21 cellular contexts compared by ENCODE assay signal in the genomic region with DNA sequence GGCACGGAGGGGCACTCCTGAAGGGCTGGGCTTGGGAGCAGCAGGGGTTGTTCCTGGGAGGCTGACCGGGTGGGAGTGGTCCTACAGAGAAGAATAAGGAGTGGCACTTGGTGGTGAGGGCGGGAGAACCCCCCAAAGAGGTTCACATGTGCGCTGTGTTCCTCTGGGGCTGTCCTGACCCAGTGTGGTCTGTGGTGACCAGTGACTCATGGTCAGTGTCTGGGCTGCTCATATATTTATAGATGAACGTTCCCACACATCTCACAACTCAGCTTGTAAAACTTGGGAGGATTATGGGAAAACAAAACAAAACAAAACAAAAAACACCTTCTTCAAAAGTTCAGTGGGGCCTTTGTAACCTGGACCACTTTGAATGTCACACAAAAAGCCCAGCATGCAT. TPM values are rescaled to one million over a fixed set of nuclear protein-coding genes. Genes with fewer than 3 reads are reported as not detected.
DNase-seq lines count a peak whose midpoint lies in the region; ATAC-seq and TF ChIP-seq lines count a peak whose summit lies in the region.
"Had no signal": no experiment of that assay in that cellular context is flagged by ENCODE, and none has a peak within 500 bp of the region (broad histone marks: within the 10 kb centered on the region; RNA-seq: fewer than 3 reads in every experiment).

No MANE protein-coding gene starts in this region.

- H3K27me3 Mint-ChIP-seq in activated naive CD8-positive, alpha-beta T cell treated with anti-CD3 and anti-CD28 coated beads, Interleukin-2, amount 10 ng/mL, durations not matched to agents 7 days and 5 days: no peaks in the 10 kb centered on the region
- H3K27me3 Mint-ChIP-seq in activated naive CD8-positive, alpha-beta T cell treated with anti-CD3 and anti-CD28 coated beads, Interleukin-2, amount 50 U/mL, for 24 hours: no peaks in the 10 kb centered on the region
- H3K27me3 Mint-ChIP-seq: activated CD4-positive, alpha-beta T cell treated with anti-CD3 and anti-CD28 coated beads for 36 hours; memory B cell had no signal

- H4K20me1 ChIP-seq in fibroblast of lung (ENCODE audit: control insufficient read depth, extremely low read depth, insufficient read depth, low read length): no peaks in the 10 kb centered on the region

- peak; percentile 8 for DNase-seq in activated naive CD8-positive, alpha-beta T cell treated with anti-CD3 and anti-CD28 coated beads, Interleukin-2, amount 10 ng/mL, durations not matched to agents 7 days and 5 days
- DNase-seq in activated naive CD8-positive, alpha-beta T cell treated with anti-CD3 and anti-CD28 coated beads, Interleukin-2, amount 50 U/mL, for 24 hours: no peak
- peak; percentile 82 for DNase-seq in RPMI7951 (ENCODE audit: low read depth)
- peak; percentile 37 to 80 for DNase-seq in fibroblast of lung (ENCODE audit: low read depth in 2 of 2)
- DNase-seq in upper lobe of right lung: no peak
- no peak for DNase-seq in occipital lobe (lab: John Stamatoyannopoulos, UW)
- DNase-seq: activated CD4-positive, alpha-beta T cell treated with anti-CD3 and anti-CD28 coated beads for 36 hours; activated T-cell treated with anti-CD3 and anti-CD28 coated beads, Interleukin-2, amount 50 U/mL, for 48 hours; amniotic stem cell; Kasumi-1; NCI-H1930; NCI-H526 treated with DMSO at 0.1 percent for 48 hours; stimulated activated naive CD4-positive, alpha-beta T cell treated with Interleukin-2 at 50 U/mL for 16 hours had no signal

- H3K4me1 ChIP-seq in fibroblast of lung (ENCODE audit: control insufficient read depth, extremely low read depth, insufficient read depth, low read length) (no peaks in the 10 kb centered on the region), upper lobe of right lung (no peaks in the 10 kb centered on the region)

- no peak overlapping the region for H3K27ac Mint-ChIP-seq in activated naive CD8-positive, alpha-beta T cell treated with anti-CD3 and anti-CD28 coated beads, Interleukin-2, amount 10 ng/mL, durations not matched to agents 7 days and 5 days
- H3K27ac Mint-ChIP-seq in activated naive CD8-positive, alpha-beta T cell treated with anti-CD3 and anti-CD28 coated beads, Interleukin-2, amount 50 U/mL, for 24 hours: no peak overlapping the region
- H3K27ac Mint-ChIP-seq: activated CD4-positive, alpha-beta T cell treated with anti-CD3 and anti-CD28 coated beads for 36 hours; memory B cell had no signal

- TF ChIP-seq CTCF in fibroblast of lung (conservative IDR thresholded peaks at IDR 0.05 in 1 of 2, IDR thresholded peaks at IDR 0.05 in 1 of 2; ENCODE audit: low read depth in 1 of 2, low read length in 2 of 2) (no peak), upper lobe of right lung (IDR thresholded peaks at IDR 0.05) (no peak)

- no peak for ATAC-seq in activated naive CD8-positive, alpha-beta T cell treated with anti-CD3 and anti-CD28 coated beads, Interleukin-2, amount 10 ng/mL, durations not matched to agents 7 days and 5 days (ENCODE audit: low read depth)
- ATAC-seq in activated naive CD8-positive, alpha-beta T cell treated with anti-CD3 and anti-CD28 coated beads, Interleukin-2, amount 50 U/mL, for 24 hours: no peak
- peak; percentile 55 for ATAC-seq in upper lobe of right lung
- ATAC-seq in GM19351 (IDR thresholded peaks at IDR 0.05; ENCODE audit: unreplicated experiment): no peak
- no peak for ATAC-seq in HG02610 (IDR thresholded peaks at IDR 0.05; ENCODE audit: unreplicated experiment)
- ATAC-seq: activated CD4-positive, alpha-beta T cell treated with anti-CD3 and anti-CD28 coated beads for 36 hours had no signal

- H3K36me3 ChIP-seq in fibroblast of lung (ENCODE audit: control insufficient read depth, insufficient read depth, low read length) (no peaks in the 10 kb centered on the region), upper lobe of right lung (no peaks in the 10 kb centered on the region)
- H3K36me3 ChIP-seq: neutrophil had no signal

- no peaks in the 10 kb centered on the region for H3K9me3 ChIP-seq in fibroblast of lung (ENCODE audit: control insufficient read depth, insufficient read depth, low read depth, low read length)
- no peaks in the 10 kb centered on the region for H3K9me3 ChIP-seq in upper lobe of right lung
- H3K9me3 ChIP-seq: neutrophil had no signal

- H2AFZ ChIP-seq in fibroblast of lung (ENCODE audit: low read length): no peak overlapping the region

- H3K4me2 ChIP-seq in fibroblast of lung (ENCODE audit: extremely low read depth, insufficient read depth, low read length): no peak overlapping the region

- no peaks in the 10 kb centered on the region for H3K9me3 Mint-ChIP-seq in activated naive CD8-positive, alpha-beta T cell treated with anti-CD3 and anti-CD28 coated beads, Interleukin-2, amount 10 ng/mL, durations not matched to agents 7 days and 5 days
- H3K9me3 Mint-ChIP-seq in activated naive CD8-positive, alpha-beta T cell treated with anti-CD3 and anti-CD28 coated beads, Interleukin-2, amount 50 U/mL, for 24 hours: no peaks in the 10 kb centered on the region
- H3K9me3 Mint-ChIP-seq: memory B cell had no signal

- H3K79me2 ChIP-seq in fibroblast of lung (ENCODE audit: control insufficient read depth, insufficient read depth, low read length): no peaks in the 10 kb centered on the region

- H3K27ac ChIP-seq in fibroblast of lung (ENCODE audit: insufficient read depth, low read length) (no peak overlapping the region), upper lobe of right lung (no peak overlapping the region)
- H3K27ac ChIP-seq: HL-60, neutrophil had no signal

- H3K4me3 Mint-ChIP-seq in activated naive CD8-positive, alpha-beta T cell treated with anti-CD3 and anti-CD28 coated beads, Interleukin-2, amount 10 ng/mL, durations not matched to agents 7 days and 5 days: no peak overlapping the region
- H3K4me3 Mint-ChIP-seq in activated naive CD8-positive, alpha-beta T cell treated with anti-CD3 and anti-CD28 coated beads, Interleukin-2, amount 50 U/mL, for 24 hours: no peak overlapping the region
- H3K4me3 Mint-ChIP-seq: activated CD4-positive, alpha-beta T cell treated with anti-CD3 and anti-CD28 coated beads for 36 hours; memory B cell had no signal

- H3K4me3 ChIP-seq in fibroblast of lung (replicated peaks in 1 of 4; ENCODE audit: control extremely low read depth in 1 of 4, insufficient read depth in 1 of 4, low read depth in 3 of 4, low read length in 4 of 4) (no peak overlapping the region), upper lobe of right lung (no peak overlapping the region)

- POLR2A ChIA-PET in activated naive CD8-positive, alpha-beta T cell treated with anti-CD3 and anti-CD28 coated beads, Interleukin-2, amount 10 ng/mL, durations not matched to agents 7 days and 5 days (lab: Charles Lee): interaction anchor here (0.6 kb wide), 1 partner anchor 159 kb away, joined by 4 read pairs; no protein-coding TSS in a partner anchor

- H3K36me3 Mint-ChIP-seq in activated naive CD8-positive, alpha-beta T cell treated with anti-CD3 and anti-CD28 coated beads, Interleukin-2, amount 10 ng/mL, durations not matched to agents 7 days and 5 days: no peaks in the 10 kb centered on the region
- no peaks in the 10 kb centered on the region for H3K36me3 Mint-ChIP-seq in activated naive CD8-positive, alpha-beta T cell treated with anti-CD3 and anti-CD28 coated beads, Interleukin-2, amount 50 U/mL, for 24 hours (ENCODE audit: low read depth)
- H3K36me3 Mint-ChIP-seq: memory B cell had no signal

- no peaks in the 10 kb centered on the region for H3K4me1 Mint-ChIP-seq in activated naive CD8-positive, alpha-beta T cell treated with anti-CD3 and anti-CD28 coated beads, Interleukin-2, amount 10 ng/mL, durations not matched to agents 7 days and 5 days
- H3K4me1 Mint-ChIP-seq in activated naive CD8-positive, alpha-beta T cell treated with anti-CD3 and anti-CD28 coated beads, Interleukin-2, amount 50 U/mL, for 24 hours: no peaks in the 10 kb centered on the region
- H3K4me1 Mint-ChIP-seq: activated CD4-positive, alpha-beta T cell treated with anti-CD3 and anti-CD28 coated beads for 36 hours had no signal

- intact Hi-C loops in upper lobe of right lung (cut with DNase I): no loop called here

- H3K27me3 ChIP-seq in fibroblast of lung (ENCODE audit: control insufficient read depth, insufficient read depth, low read length): no peaks in the 10 kb centered on the region
- H3K27me3 ChIP-seq in upper lobe of right lung: no peaks in the 10 kb centered on the region
- H3K27me3 ChIP-seq: neutrophil had no signal

- H3K9ac ChIP-seq in fibroblast of lung (ENCODE audit: insufficient read depth, low read length): no peak overlapping the region

RNA-seq across cellular contexts. Expression of a gene that starts 10.0 kb away (rescaled TPM):
- total RNA-seq in activated naive CD8-positive, alpha-beta T cell treated with anti-CD3 and anti-CD28 coated beads, Interleukin-2, amount 10 ng/mL, durations not matched to agents 7 days and 5 days: not detected
- total RNA-seq in RPMI7951 (2014; rRNA removed; shearing (Covaris generic)): not detected in 2 replicates
- total RNA-seq in fibroblast of lung: not detected in 2 replicates
- not detected in 2 replicates for polyA plus RNA-seq in fibroblast of lung
- polyA plus RNA-seq in fibroblast of lung (2012): not detected in 2 replicates
- polyA minus RNA-seq in fibroblast of lung (ENCODE audit: low replicate concordance): not detected in 2 replicates
- not detected for total RNA-seq in upper lobe of right lung
- not detected for total RNA-seq in occipital lobe
- total RNA-seq: A673; activated CD4-positive, alpha-beta T cell treated with anti-CD3 and anti-CD28 coated beads for 36 hours; skeletal muscle tissue; T-helper 2 cell treated with Interferon-gamma antibody and Interleukin-4, amounts not matched to agents 100 ng/mL and 5 ng/mL, for 36 hours had no signal

Comparison
In these comparisons a context has a peak if more than half of its experiments do, and no peak if none do; other contexts are left out.
1. DNase-seq: peak in activated naive CD8-positive, alpha-beta T cell treated with anti-CD3 and anti-CD28 coated beads, Interleukin-2, amount 10 ng/mL, durations not matched to agents 7 days and 5 days (single experiment), RPMI7951 (single experiment) and fibroblast of lung (2 of 2); none in activated naive CD8-positive, alpha-beta T cell treated with anti-CD3 and anti-CD28 coated beads, Interleukin-2, amount 50 U/mL, for 24 hours (single experiment), upper lobe of right lung (single experiment) and occipital lobe (single experiment).